In genomic region chr9:124764774-124765438, GRCh38 we compare ENCODE assay signal across 2 cellular contexts.
A peak's percentile ranks its signal among the peaks of the same experiment; 100 is the strongest.
TF ChIP-seq lines count a peak whose summit lies in the region.

No MANE protein-coding gene starts in this region.

TF ChIP-seq in SK-N-SH, 30 proteins besides CTCF, POLR2A, EP300 and RAD21:
- no peak for TF ChIP-seq IRF3 (IDR thresholded peaks at IDR 0.05; ENCODE audit: low read depth, low read length)
- TF ChIP-seq TCF12 (IDR thresholded peaks at IDR 0.05), result no peak
- TF ChIP-seq SMC3 (IDR thresholded peaks at IDR 0.05; ENCODE audit: low read depth, low read length), result peak; percentile 36
TF ChIP-seq in SK-N-SH: peak in this region for 1.

TF ChIP-seq in HepG2, 621 proteins besides CTCF, POLR2A, EP300 and RAD21:
- TF ChIP-seq WIZ (CRISPR knock-in tag; IDR thresholded peaks at IDR 0.05) (no peak), STAG1 (CRISPR knock-in tag; IDR thresholded peaks at IDR 0.05) (peak; percentile 53), MATR3 (CRISPR knock-in tag; IDR thresholded peaks at IDR 0.05) (no peak), ZNF275 (CRISPR knock-in tag; IDR thresholded peaks at IDR 0.05; ENCODE audit: borderline replicate concordance) (no peak), DR1 (CRISPR knock-in tag; IDR thresholded peaks at IDR 0.05) (no peak), POGK (CRISPR knock-in tag; conservative IDR thresholded peaks at IDR 0.05) (no peak), YEATS2 (CRISPR knock-in tag; IDR thresholded peaks at IDR 0.05; ENCODE audit: borderline replicate concordance) (no peak), FOXP1 (IDR thresholded peaks at IDR 0.05) (no peak), FOXP1 (CRISPR knock-in tag; IDR thresholded peaks at IDR 0.05) (0 out of 2 replicates have a peak, but pooled peaks have one; percentile 22), SOX13 (IDR thresholded peaks at IDR 0.05) (no peak), SOX13 (CRISPR knock-in tag; conservative IDR thresholded peaks at IDR 0.05 in 1 of 2, IDR thresholded peaks at IDR 0.05 in 1 of 2) (no peak), ZNF709 (CRISPR knock-in tag; IDR thresholded peaks at IDR 0.05) (no peak), CREB3 (CRISPR knock-in tag; IDR thresholded peaks at IDR 0.05) (no peak), HNF4A (CRISPR knock-in tag; IDR thresholded peaks at IDR 0.05) (no peak)
